8 cellular contexts compared by ENCODE assay signal in genomic region chr18:60372598-60372997, GRCh38. TPM values are rescaled to one million over a fixed set of nuclear protein-coding genes. Genes with fewer than 3 reads are reported as not detected.
A peak's percentile ranks its signal among the peaks of the same experiment; 100 is the strongest.
DNase-seq lines count a peak whose midpoint lies in the region; ATAC-seq and TF ChIP-seq lines count a peak whose summit lies in the region.

TSS of gene MC4R (minus strand) at chr18:60372775. CDS start at chr18:60372349, 426 bp downstream.

- H3K9me2 ChIP-seq in Loucy (replicated peaks; ENCODE audit: low read depth, low read length) = no peaks in the 10 kb centered on the region

- no peak for TF ChIP-seq CTCF in Loucy (conservative IDR thresholded peaks at IDR 0.05; ENCODE audit: low read length)
- TF ChIP-seq CTCF in left ventricle myocardium inferior (IDR thresholded peaks at IDR 0.05; ENCODE audit: borderline replicate concordance) = no peak
- no peak for TF ChIP-seq CTCF in GM13976 (IDR thresholded peaks at IDR 0.05; ENCODE audit: borderline replicate concordance, control extremely low read depth, extremely low read depth, insufficient read depth, missing control alignments)

- H3F3A ChIP-seq in Loucy (ENCODE audit: low read depth) = no peaks in the 10 kb centered on the region

- no peaks in the 10 kb centered on the region for H3K9me3 ChIP-seq in Loucy (ENCODE audit: insufficient read depth, low read depth, low read length)
- no peaks in the 10 kb centered on the region for H3K9me3 ChIP-seq in SJCRH30 (replicated peaks)
- peaks cover 9% of the 10 kb centered on the region for H3K9me3 ChIP-seq in left ventricle myocardium inferior (replicated peaks)

- H3K27ac ChIP-seq in SJCRH30 (no peak within 1 kb of the TSS), left ventricle myocardium inferior (replicated peaks) (no peak within 1 kb of the TSS)

- H3K27me3 ChIP-seq in Loucy (ENCODE audit: insufficient read depth, low read length, poor library complexity, severe bottlenecking) (no peaks in the 10 kb centered on the region), SJCRH30 (no peaks in the 10 kb centered on the region), left ventricle myocardium inferior (ENCODE audit: low read depth) (no peaks in the 10 kb centered on the region)

- in situ Hi-C loops in GM13976 (cut with MboI; ENCODE audit: low sequenced_read_pairs, unreplicated experiment) = no loop called here

- DNase-seq in AG08395 (ENCODE audit: low spot score) (peak; percentile 87), SJCRH30 (peak; percentile 53 to 74), left ventricle myocardium inferior (peak; percentile 14), stromal cell of bone marrow (ENCODE audit: low read depth) (peak; percentile 54), GM13976 (ENCODE audit: low spot score) (no peak)

- H3K4me2 ChIP-seq in Loucy (ENCODE audit: low read depth, low read length, poor library complexity, severe bottlenecking) = peak within 1 kb of the TSS; percentile 62

- H3K36me3 ChIP-seq in Loucy (ENCODE audit: insufficient read depth, low read length) (no peaks in the 10 kb centered on the region), SJCRH30 (no peaks in the 10 kb centered on the region), left ventricle myocardium inferior (no peaks in the 10 kb centered on the region)

- ATAC-seq in HG02798 (IDR thresholded peaks at IDR 0.05; ENCODE audit: poor library complexity, unreplicated experiment) = no peak
- no peak for ATAC-seq in GM21526 (IDR thresholded peaks at IDR 0.05; ENCODE audit: low FRiP score, unreplicated experiment)

- H3K9ac ChIP-seq in Loucy (ENCODE audit: low read depth, low read length, poor library complexity, severe bottlenecking) = peak within 1 kb of the TSS; percentile 6

- intact Hi-C loops in left ventricle myocardium inferior (cut with micrococcal nuclease) = no loop called here

- H3K4me3 ChIP-seq in Loucy (ENCODE audit: low read length, poor library complexity, severe bottlenecking) (peak within 1 kb of the TSS; percentile 62), SJCRH30 (no peak within 1 kb of the TSS; the same call in 1 of the 2 replicates), left ventricle myocardium inferior (peak within 1 kb of the TSS; percentile 20)

- H2AFZ ChIP-seq in Loucy (ENCODE audit: low read length) = peak within 1 kb of the TSS; percentile 76

- no peaks in the 10 kb centered on the region for H4K20me1 ChIP-seq in Loucy (ENCODE audit: insufficient read depth, low read length, poor library complexity, severe bottlenecking)

- no peaks in the 10 kb centered on the region for H3K79me2 ChIP-seq in Loucy (ENCODE audit: insufficient read depth, low read length)

- H3K4me1 ChIP-seq in Loucy (ENCODE audit: insufficient read depth, low read length, poor library complexity, severe bottlenecking) (peaks cover 15% of the 10 kb centered on the region), SJCRH30 (no peaks in the 10 kb centered on the region), left ventricle myocardium inferior (no peaks in the 10 kb centered on the region)

RNA-seq across cellular contexts. Expression of gene MC4R, which starts in this region (rescaled TPM):
- not detected in 2 replicates for total RNA-seq in SJCRH30 (2014; rRNA removed; shearing (Covaris generic))
- not detected for total RNA-seq in left ventricle myocardium inferior

Comparison
In these comparisons a context has a peak if more than half of its experiments do, and no peak if none do; other contexts are left out.
1. Peak in DNase-seq in SJCRH30; RNA of the gene not detected or under 1 TPM.
2. Peak in DNase-seq and H3K4me3 ChIP-seq in left ventricle myocardium inferior; RNA of the gene not detected or under 1 TPM.